ENCODE assay signal across 13 cellular contexts in genomic region chr1:148308832-148309458, GRCh38.
DNase-seq lines count a peak whose midpoint lies in the region; ATAC-seq, FAIRE-seq and TF ChIP-seq lines count a peak whose summit lies in the region.
"Had no signal": no experiment of that assay in that cellular context is flagged by ENCODE, and none has a peak within 500 bp of the region (broad histone marks: within the 10 kb centered on the region; RNA-seq: fewer than 3 reads in every experiment).

No MANE protein-coding gene starts in this region.

- ATAC-seq in mucosa of descending colon, result no peak
- ATAC-seq: activated T-cell treated with anti-CD3 and anti-CD28 coated beads, Interleukin-2, amount 50 U/mL, for 72 hours had no signal

- no peak for TF ChIP-seq POLR2A in H54 (IDR thresholded peaks at IDR 0.05; ENCODE audit: low read depth, low read length)

- no peaks in the 10 kb centered on the region for H3K36me3 ChIP-seq in mucosa of descending colon (ENCODE audit: low read depth)
- H3K36me3 ChIP-seq: SJSA1 had no signal

- DNase-seq in DMS53 (lab: John Stamatoyannopoulos, UW), result peak; percentile 7
- DNase-seq in DMS53 treated with DMSO at 0.1 percent for 48 hours (lab: John Stamatoyannopoulos, UW; ENCODE audit: unreplicated experiment), result no peak
- DNase-seq in RPMI8226, result peak; percentile 37
- peak; percentile 11 for DNase-seq in foreskin melanocyte
- no peak for DNase-seq in retinal pigment epithelial cell (ENCODE audit: low read depth)
- no peak for DNase-seq in H54 (ENCODE audit: insufficient read length, low spot score)
- no peak for DNase-seq in mucosa of descending colon
- no peak for DNase-seq in HUDEP-2 (lab: John Stamatoyannopoulos, UW; ENCODE audit: unreplicated experiment in 76 of 76)
- DNase-seq: activated T-cell treated with anti-CD3 and anti-CD28 coated beads, Interleukin-2, amount 50 U/mL, for 72 hours; CD4-positive, alpha-beta memory T cell; central memory CD4-positive, alpha-beta T cell; NCI-H1105 had no signal

- H3K4me1 ChIP-seq in mucosa of descending colon (ENCODE audit: low read depth), result no peaks in the 10 kb centered on the region
- H3K4me1 ChIP-seq: SJSA1 had no signal

- no peak for FAIRE-seq in H54 (lab: Jason Lieb, UNC)

- H3K4me3 ChIP-seq in retinal pigment epithelial cell (ENCODE audit: low read length) (peak overlapping the region; percentile 33), mucosa of descending colon (no peak overlapping the region)
- H3K4me3 ChIP-seq: SJSA1 had no signal

- intact Hi-C loops in mucosa of descending colon (cut with DNase I, micrococcal nuclease), result no loop called here

- H3K9me3 ChIP-seq in mucosa of descending colon, result no peaks in the 10 kb centered on the region

- TF ChIP-seq CTCF in retinal pigment epithelial cell (conservative IDR thresholded peaks at IDR 0.05; ENCODE audit: low read depth, low read length) (no peak), mucosa of descending colon (IDR thresholded peaks at IDR 0.05) (no peak)

Comparison
In these comparisons a context has a peak if more than half of its experiments do, and no peak if none do; other contexts are left out.
1. DNase-seq: peak in DMS53 (single experiment), RPMI8226 (single experiment) and foreskin melanocyte (single experiment); none in DMS53 treated with DMSO at 0.1 percent for 48 hours (single experiment), retinal pigment epithelial cell (single experiment), H54 (single experiment), mucosa of descending colon (0 of 3) and HUDEP-2 (0 of 76).